In the genomic region with DNA sequence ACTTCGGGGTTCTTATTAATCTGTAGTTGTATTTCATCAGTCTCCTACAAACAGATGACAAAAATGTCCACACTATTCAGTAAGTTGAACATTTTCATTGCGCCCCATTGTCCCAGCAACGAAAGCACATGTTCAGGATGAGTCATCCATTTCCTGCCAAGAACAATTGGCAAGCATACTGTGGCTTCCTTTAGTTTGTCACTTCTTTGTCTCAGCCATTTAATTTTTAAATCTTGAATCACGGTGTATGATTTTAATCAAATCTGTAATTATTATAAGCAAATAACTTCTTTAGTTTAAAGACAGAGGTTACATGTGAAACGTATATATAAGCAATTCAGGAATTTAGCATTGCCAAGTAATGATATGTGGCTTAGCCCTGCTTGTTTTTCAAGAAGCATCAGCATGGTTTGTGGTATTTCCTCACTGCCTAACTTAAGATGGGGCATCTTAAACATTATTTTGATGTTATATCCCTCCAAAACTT, we compare ENCODE assay signal across 9 cellular contexts.
A peak's percentile ranks its signal among the peaks of the same experiment; 100 is the strongest.
DNase-seq lines count a peak whose midpoint lies in the region; TF ChIP-seq lines count a peak whose summit lies in the region.
"Had no signal": no experiment of that assay in that cellular context is flagged by ENCODE, and none has a peak within 500 bp of the region (broad histone marks: within the 10 kb centered on the region; RNA-seq: fewer than 3 reads in every experiment).

No MANE protein-coding gene starts in this region.

- H3K27ac Mint-ChIP-seq in nephron progenitor cell, result peak overlapping the region; percentile 4
- H3K27ac Mint-ChIP-seq: B cell had no signal

- H3K4me3 Mint-ChIP-seq in nephron progenitor cell, result no peak overlapping the region
- H3K4me3 Mint-ChIP-seq: B cell had no signal

- DNase-seq in NCI-H2081 (lab: John Stamatoyannopoulos, UW) (peak; percentile 27 to 70), NCI-H2081 treated with DMSO at 0.1 percent for 48 hours (lab: John Stamatoyannopoulos, UW) (no peak), NAMALWA (ENCODE audit: low spot score) (peak; percentile 11), esophagus muscularis mucosa (ENCODE audit: extremely low spot score) (no peak), nephron progenitor cell (no peak)
- peak; percentile 12 to 31 for DNase-seq in activated CD4-positive, alpha-beta T cell treated with anti-CD3 and anti-CD28 coated beads, Interleukin-2, amount 50 U/mL, for 4 hours

- CTCF ChIA-PET in HEK293 (lab: Yijun Ruan, JAX), result no interaction called here

- no peaks in the 10 kb centered on the region for H3K36me3 Mint-ChIP-seq in nephron progenitor cell (ENCODE audit: low read depth)

- H3K4me1 ChIP-seq in HEK293 (ENCODE audit: control insufficient read depth, insufficient read depth, low read length), result peaks cover 15% of the 10 kb centered on the region
- peaks cover 46 to 61% (median 50%) of the 10 kb centered on the region in 4 donors for H3K4me1 ChIP-seq in esophagus muscularis mucosa
- no peaks in the 10 kb centered on the region for H3K4me1 ChIP-seq in urinary bladder (ENCODE audit: insufficient read depth)

- POLR2A ChIA-PET in HEK293 (lab: Yijun Ruan, JAX), result no interaction called here

- intact Hi-C loops in esophagus muscularis mucosa (cut with DNase I), result loop anchor here (10.0 kb wide), 1 partner anchor 312 kb away; the partner anchor contains the start of gene PHLDA1

- no peak for TF ChIP-seq CTCF in HEK293 (tag by site-specific recombination; IDR thresholded peaks at IDR 0.05)
- no peak for TF ChIP-seq CTCF in esophagus muscularis mucosa (IDR thresholded peaks at IDR 0.05)
- no peak for TF ChIP-seq CTCF in nephron progenitor cell (IDR thresholded peaks at IDR 0.05)

- TF ChIP-seq POLR2A in esophagus muscularis mucosa (IDR thresholded peaks at IDR 0.05; ENCODE audit: low read depth), result no peak

- H3K9me3 ChIP-seq in HEK293 (ENCODE audit: control insufficient read depth, insufficient read depth, low read depth, low read length) (no peaks in the 10 kb centered on the region), esophagus muscularis mucosa (no peaks in the 10 kb centered on the region)

- no peak for TF ChIP-seq EP300 in esophagus muscularis mucosa (IDR thresholded peaks at IDR 0.05)

- peaks cover 3% of the 10 kb centered on the region for H3K27me3 Mint-ChIP-seq in nephron progenitor cell (ENCODE audit: low read depth, poor library complexity)

- H3K27me3 ChIP-seq in esophagus muscularis mucosa, result no peaks in the 10 kb centered on the region

- H3K27ac ChIP-seq in HEK293 (ENCODE audit: extremely low read depth, low read depth, low read length), result no peak overlapping the region
- peak overlapping the region; percentile 55 to 73 (median 60) for H3K27ac ChIP-seq in esophagus muscularis mucosa (replicated peaks in 1 of 4)
- peak overlapping the region; percentile 18 for H3K27ac ChIP-seq in urinary bladder (ENCODE audit: low read depth)

- no peak overlapping the region for H3K4me3 ChIP-seq in HEK293 (ENCODE audit: low read depth, low read length)
- no peak overlapping the region for H3K4me3 ChIP-seq in esophagus muscularis mucosa
- H3K4me3 ChIP-seq in urinary bladder (ENCODE audit: low read depth, low read length), result no peak overlapping the region

- H3K36me3 ChIP-seq in HEK293 (ENCODE audit: control insufficient read depth in 2 of 2, insufficient read depth in 1 of 2, low read length in 2 of 2) (no peaks in the 10 kb centered on the region), esophagus muscularis mucosa (no peaks in the 10 kb centered on the region), urinary bladder (ENCODE audit: insufficient read depth) (no peaks in the 10 kb centered on the region)

- WGBS in esophagus muscularis mucosa, result 4% methylated on average over 5 of the region's 5 CpGs
- 3% methylated on average over 5 of the region's 5 CpGs for WGBS in urinary bladder

- H3K4me1 Mint-ChIP-seq in nephron progenitor cell, result peaks cover 67% of the 10 kb centered on the region
- H3K4me1 Mint-ChIP-seq: B cell had no signal

- no peaks in the 10 kb centered on the region for H3K9me3 Mint-ChIP-seq in nephron progenitor cell

TF ChIP-seq in HEK293, 187 proteins besides CTCF, POLR2A, EP300 and RAD21 (continues in another document):
- TF ChIP-seq HOXA7 (CRISPR knock-in tag; IDR thresholded peaks at IDR 0.05; ENCODE audit: borderline replicate concordance) (no peak), RBAK (tag by site-specific recombination; IDR thresholded peaks at IDR 0.05) (no peak), ZNF830 (tag by site-specific recombination; IDR thresholded peaks at IDR 0.05; ENCODE audit: low read depth) (no peak), ZNF701 (tag by site-specific recombination; IDR thresholded peaks at IDR 0.05) (no peak), SCRT2 (tag by site-specific recombination; IDR thresholded peaks at IDR 0.05) (no peak), ZNF785 (tag by site-specific recombination; IDR thresholded peaks at IDR 0.05) (no peak), ZNF223 (tag by site-specific recombination; IDR thresholded peaks at IDR 0.05) (no peak), TSHZ1 (tag by site-specific recombination; IDR thresholded peaks at IDR 0.05; ENCODE audit: borderline replicate concordance) (no peak), ZNF660 (tag by site-specific recombination; IDR thresholded peaks at IDR 0.05) (peak; percentile 73)
- TF ChIP-seq, protein P1, sequence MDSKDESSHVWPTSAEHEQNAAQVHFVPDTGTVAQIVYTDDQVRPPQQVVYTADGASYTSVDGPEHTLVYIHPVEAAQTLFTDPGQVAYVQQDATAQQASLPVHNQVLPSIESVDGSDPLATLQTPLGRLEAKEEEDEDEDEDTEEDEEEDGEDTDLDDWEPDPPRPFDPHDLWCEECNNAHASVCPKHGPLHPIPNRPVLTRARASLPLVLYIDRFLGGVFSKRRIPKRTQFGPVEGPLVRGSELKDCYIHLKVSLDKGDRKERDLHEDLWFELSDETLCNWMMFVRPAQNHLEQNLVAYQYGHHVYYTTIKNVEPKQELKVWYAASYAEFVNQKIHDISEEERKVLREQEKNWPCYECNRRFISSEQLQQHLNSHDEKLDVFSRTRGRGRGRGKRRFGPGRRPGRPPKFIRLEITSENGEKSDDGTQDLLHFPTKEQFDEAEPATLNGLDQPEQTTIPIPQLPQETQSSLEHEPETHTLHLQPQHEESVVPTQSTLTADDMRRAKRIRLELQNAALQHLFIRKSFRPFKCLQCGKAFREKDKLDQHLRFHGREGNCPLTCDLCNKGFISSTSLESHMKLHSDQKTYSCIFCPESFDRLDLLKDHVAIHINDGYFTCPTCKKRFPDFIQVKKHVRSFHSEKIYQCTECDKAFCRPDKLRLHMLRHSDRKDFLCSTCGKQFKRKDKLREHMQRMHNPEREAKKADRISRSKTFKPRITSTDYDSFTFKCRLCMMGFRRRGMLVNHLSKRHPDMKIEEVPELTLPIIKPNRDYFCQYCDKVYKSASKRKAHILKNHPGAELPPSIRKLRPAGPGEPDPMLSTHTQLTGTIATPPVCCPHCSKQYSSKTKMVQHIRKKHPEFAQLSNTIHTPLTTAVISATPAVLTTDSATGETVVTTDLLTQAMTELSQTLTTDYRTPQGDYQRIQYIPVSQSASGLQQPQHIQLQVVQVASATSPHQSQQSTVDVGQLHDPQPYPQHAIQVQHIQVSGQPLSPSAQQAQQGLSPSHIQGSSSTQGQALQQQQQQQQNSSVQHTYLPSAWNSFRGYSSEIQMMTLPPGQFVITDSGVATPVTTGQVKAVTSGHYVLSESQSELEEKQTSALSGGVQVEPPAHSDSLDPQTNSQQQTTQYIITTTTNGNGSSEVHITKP (tag by site-specific recombination; IDR thresholded peaks at IDR 0.05), result no peak
- TF ChIP-seq, protein P2, sequence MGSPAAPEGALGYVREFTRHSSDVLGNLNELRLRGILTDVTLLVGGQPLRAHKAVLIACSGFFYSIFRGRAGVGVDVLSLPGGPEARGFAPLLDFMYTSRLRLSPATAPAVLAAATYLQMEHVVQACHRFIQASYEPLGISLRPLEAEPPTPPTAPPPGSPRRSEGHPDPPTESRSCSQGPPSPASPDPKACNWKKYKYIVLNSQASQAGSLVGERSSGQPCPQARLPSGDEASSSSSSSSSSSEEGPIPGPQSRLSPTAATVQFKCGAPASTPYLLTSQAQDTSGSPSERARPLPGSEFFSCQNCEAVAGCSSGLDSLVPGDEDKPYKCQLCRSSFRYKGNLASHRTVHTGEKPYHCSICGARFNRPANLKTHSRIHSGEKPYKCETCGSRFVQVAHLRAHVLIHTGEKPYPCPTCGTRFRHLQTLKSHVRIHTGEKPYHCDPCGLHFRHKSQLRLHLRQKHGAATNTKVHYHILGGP (tag by site-specific recombination; IDR thresholded peaks at IDR 0.05), result no peak
- TF ChIP-seq, protein P3, sequence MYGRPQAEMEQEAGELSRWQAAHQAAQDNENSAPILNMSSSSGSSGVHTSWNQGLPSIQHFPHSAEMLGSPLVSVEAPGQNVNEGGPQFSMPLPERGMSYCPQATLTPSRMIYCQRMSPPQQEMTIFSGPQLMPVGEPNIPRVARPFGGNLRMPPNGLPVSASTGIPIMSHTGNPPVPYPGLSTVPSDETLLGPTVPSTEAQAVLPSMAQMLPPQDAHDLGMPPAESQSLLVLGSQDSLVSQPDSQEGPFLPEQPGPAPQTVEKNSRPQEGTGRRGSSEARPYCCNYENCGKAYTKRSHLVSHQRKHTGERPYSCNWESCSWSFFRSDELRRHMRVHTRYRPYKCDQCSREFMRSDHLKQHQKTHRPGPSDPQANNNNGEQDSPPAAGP (tag by site-specific recombination; IDR thresholded peaks at IDR 0.05), result no peak

Comparison
In these comparisons a context has a peak if more than half of its experiments do, and no peak if none do; other contexts are left out.
1. DNase-seq: peak in NCI-H2081 (2 of 2), NAMALWA (single experiment) and activated CD4-positive, alpha-beta T cell treated with anti-CD3 and anti-CD28 coated beads, Interleukin-2, amount 50 U/mL, for 4 hours (2 of 2); none in NCI-H2081 treated with DMSO at 0.1 percent for 48 hours (single experiment), esophagus muscularis mucosa (single experiment) and nephron progenitor cell (single experiment).